Comparison of ENCODE assay signal across 8 cellular contexts in genomic region chr15:31264534-31265089, GRCh38.
DNase-seq lines count a peak whose midpoint lies in the region; ATAC-seq and TF ChIP-seq lines count a peak whose summit lies in the region.

No MANE protein-coding gene starts in this region.

- H3K4me1 ChIP-seq in KMS-11 (ENCODE audit: low read depth, poor library complexity, severe bottlenecking) = peaks cover 97% of the 10 kb centered on the region
- H3K4me1 ChIP-seq in tibial artery = peaks cover 0 to 8% (median 0%) of the 10 kb centered on the region in 4 donors

- H3K9me3 Mint-ChIP-seq in MCF 10A (ENCODE audit: unreplicated experiment) (no peaks in the 10 kb centered on the region), naive B cell (no peaks in the 10 kb centered on the region)

- no peaks in the 10 kb centered on the region for H3K79me2 ChIP-seq in KMS-11 (ENCODE audit: insufficient read depth, low read depth)

- no TSS peak for BruUV-seq in MCF 10A (replicated peaks; lab: Mats Ljungman, UMichigan)

- no peak for DNase-seq in MCF 10A (ENCODE audit: unreplicated experiment)
- no peak for DNase-seq in naive B cell
- DNase-seq in tibial artery = no peak
- no peak for DNase-seq in NCI-H82 (lab: John Stamatoyannopoulos, UW)

- H3K27ac Mint-ChIP-seq in MCF 10A (ENCODE audit: low read depth, unreplicated experiment) (peak overlapping the region; percentile 92), naive B cell (peak overlapping the region; percentile 79 to 97 (median 96))

- no peak overlapping the region for H2AFZ ChIP-seq in KMS-11 (ENCODE audit: low read depth)

- peak overlapping the region; percentile 71; the same call in 1 of the 2 replicates for H3K9ac ChIP-seq in KMS-11

- no peaks in the 10 kb centered on the region for H3K9me3 ChIP-seq in tibial artery

- H3K4me2 ChIP-seq in KMS-11 = peak overlapping the region; percentile 53

- TF ChIP-seq CTCF in C4-2B (conservative IDR thresholded peaks at IDR 0.05) (no peak), KMS-11 (conservative IDR thresholded peaks at IDR 0.05; ENCODE audit: low read depth, low read length) (no peak), MCF 10A (IDR thresholded peaks at IDR 0.05; ENCODE audit: unreplicated experiment) (no peak), tibial artery (IDR thresholded peaks at IDR 0.05) (no peak)

- peaks cover 6% of the 10 kb centered on the region for H3K36me3 Mint-ChIP-seq in MCF 10A (ENCODE audit: insufficient read depth, unreplicated experiment)
- H3K36me3 Mint-ChIP-seq in naive B cell = no peaks in the 10 kb centered on the region

- H3K4me3 ChIP-seq in KMS-11 (IDR thresholded peaks at IDR 0.05; ENCODE audit: insufficient read depth, low read depth, low read length) (no peak overlapping the region), tibial artery (no peak overlapping the region)

- H3K4me1 Mint-ChIP-seq in MCF 10A (ENCODE audit: insufficient read depth, unreplicated experiment) = peaks cover 29% of the 10 kb centered on the region
- peaks cover 77 to 82% (median 82%) of the 10 kb centered on the region in 3 donors for H3K4me1 Mint-ChIP-seq in naive B cell

- H3K27me3 ChIP-seq in KMS-11 (ENCODE audit: insufficient read depth, low read depth) (no peaks in the 10 kb centered on the region), tibial artery (no peaks in the 10 kb centered on the region)

- H3K27me3 Mint-ChIP-seq in MCF 10A (ENCODE audit: insufficient read depth, unreplicated experiment) (no peaks in the 10 kb centered on the region), naive B cell (no peaks in the 10 kb centered on the region)

- H4K20me1 ChIP-seq in KMS-11 (ENCODE audit: insufficient read depth) = no peaks in the 10 kb centered on the region

- H3K27ac ChIP-seq in C4-2B (peak overlapping the region; percentile 29), KMS-11 (peak overlapping the region; percentile 91), tibial artery (no peak overlapping the region)

- H3K36me3 ChIP-seq in KMS-11 (ENCODE audit: insufficient read depth) (no peaks in the 10 kb centered on the region), tibial artery (no peaks in the 10 kb centered on the region)

- CTCF ChIA-PET in MCF 10A (lab: Yijun Ruan, JAX) = interaction anchor here (0.6 to 0.7 kb wide), 2 partner anchors 64 to 210 kb away, joined by 3 read pairs; no protein-coding TSS in a partner anchor

- POLR2A ChIA-PET in MCF 10A (lab: Yijun Ruan, JAX) = interaction anchor here (0.5 to 2.3 kb wide), 7 partner anchors 10 to 62 kb away, joined by 3 to 14 read pairs (median 5); partner anchors contain the start of gene KLF13

- intact Hi-C loops in MCF 10A (cut with micrococcal nuclease) (loop anchor here (2.0 kb wide), 1 partner anchor 62 kb away; the partner anchor contains the start of gene KLF13), tibial artery (cut with DNase I; ENCODE audit: low total_unique reads) (no loop called here)

- ATAC-seq in naive B cell (ENCODE audit: low read depth in 2 of 2) (no peak), GM19324 (IDR thresholded peaks at IDR 0.05; ENCODE audit: low FRiP score, unreplicated experiment) (no peak), GM18861 (IDR thresholded peaks at IDR 0.05; ENCODE audit: unreplicated experiment) (no peak)

- H3K4me3 Mint-ChIP-seq in MCF 10A (ENCODE audit: unreplicated experiment) = peak overlapping the region; percentile 1
- peak overlapping the region; percentile 42 to 88 (median 82) for H3K4me3 Mint-ChIP-seq in naive B cell

Comparison
In these comparisons a context has a peak if more than half of its experiments do, and no peak if none do; other contexts are left out.
1. H3K27ac ChIP-seq: peak in C4-2B (single experiment) and KMS-11 (single experiment); none in tibial artery (0 of 2).